In the genomic region with DNA sequence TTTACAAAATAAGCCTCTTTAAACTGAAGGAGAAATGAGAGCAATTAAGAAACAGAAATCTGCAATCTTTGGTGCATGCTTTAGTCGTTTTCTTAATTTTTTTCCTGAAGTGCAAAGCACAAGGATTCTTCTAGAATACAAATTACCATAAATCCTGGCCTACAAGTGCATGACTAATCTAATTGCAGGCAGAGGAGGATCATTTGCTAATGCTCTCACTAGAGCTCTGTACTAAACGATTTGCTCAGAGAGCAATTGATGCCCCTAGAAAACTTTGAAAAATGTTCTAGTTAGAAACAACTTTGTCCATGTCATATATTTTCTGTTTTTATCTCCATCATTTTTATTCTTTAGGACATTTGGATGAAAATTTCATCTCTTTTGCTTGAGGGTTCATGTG, we compare ENCODE assay signal across 22 cellular contexts.
"Had no signal": no experiment of that assay in that cellular context is flagged by ENCODE, and none has a peak within 500 bp of the region (broad histone marks: within the 10 kb centered on the region; RNA-seq: fewer than 3 reads in every experiment).

No MANE protein-coding gene starts in this region.

- H3K4me1 ChIP-seq: esophagus squamous epithelium, gastrocnemius medialis, heart right ventricle, left lung, lower lobe of right lung had no signal

- H3K36me3 ChIP-seq: esophagus squamous epithelium, gastrocnemius medialis, heart right ventricle, left lung, lower lobe of right lung had no signal

- H3K27me3 ChIP-seq: dorsolateral prefrontal cortex, esophagus squamous epithelium, gastrocnemius medialis, left lung had no signal

- H3K9me3 ChIP-seq: esophagus squamous epithelium, gastrocnemius medialis, heart right ventricle, left lung, lower lobe of right lung, mucosa of descending colon had no signal

- H3K27ac ChIP-seq: coronary artery, dorsolateral prefrontal cortex, epithelial cell of prostate, esophagus squamous epithelium, gastrocnemius medialis, heart right ventricle, left lung, lower lobe of right lung had no signal

- H3K4me3 ChIP-seq: coronary artery, dorsolateral prefrontal cortex, esophagus squamous epithelium, gastrocnemius medialis, heart right ventricle, left lung, lower lobe of right lung, mucosa of descending colon had no signal

- DNase-seq: dermis blood vessel endothelial cell; dorsolateral prefrontal cortex; effector CD4-positive, alpha-beta T cell; effector memory CD8-positive, alpha-beta T cell; endodermal cell; erythroblast; esophagus squamous epithelium; foreskin fibroblast; foreskin melanocyte; gastrocnemius medialis; glutamatergic neuron; heart right ventricle; hippocampal formation; left cardiac atrium; left lung; left ventricle myocardium superior; lower lobe of right lung; mesenchymal stem cell; mucosa of descending colon; naive B cell had no signal
